Comparison of ENCODE assay signal across 26 cellular contexts in genomic region chrX:1809581-1809980, GRCh38.
"Had no signal": no experiment of that assay in that cellular context is flagged by ENCODE, and none has a peak within 500 bp of the region (broad histone marks: within the 10 kb centered on the region; RNA-seq: fewer than 3 reads in every experiment).

No MANE protein-coding gene starts in this region.

- FAIRE-seq: small intestine had no signal

- H2AFZ ChIP-seq: parathyroid adenoma had no signal

- H3K27me3 ChIP-seq: neutrophil, ovary, right lobe of liver, thyroid gland, tibial nerve, upper lobe of left lung, uterus had no signal

- H3K4me1 ChIP-seq: parathyroid adenoma, psoas muscle, right lobe of liver, sigmoid colon, stomach, thyroid gland, tibial nerve, upper lobe of left lung, uterus had no signal

- H3K79me2 ChIP-seq: parathyroid adenoma had no signal

- H3K27ac ChIP-seq: neutrophil, ovary, parathyroid adenoma, psoas muscle, right lobe of liver, sigmoid colon, stomach, thoracic aorta, thyroid gland, tibial nerve, upper lobe of left lung, uterus had no signal

- H3K36me3 ChIP-seq: neutrophil, ovary, right lobe of liver, sigmoid colon, stomach, thoracic aorta, thyroid gland, tibial nerve, upper lobe of left lung, uterus had no signal

- H3K9ac ChIP-seq: parathyroid adenoma had no signal

- H3K4me3 ChIP-seq: ovary, psoas muscle, right lobe of liver, sigmoid colon, stomach, thoracic aorta, thyroid gland, tibial nerve, upper lobe of left lung, uterus had no signal

- H3K9me3 ChIP-seq: neutrophil, ovary, psoas muscle, right lobe of liver, sigmoid colon, thoracic aorta, thyroid gland, upper lobe of left lung, uterus had no signal

- DNase-seq: naive B cell; naive thymus-derived CD8-positive, alpha-beta T cell; nephron progenitor cell; nucleus accumbens; ovary; posterior cingulate gyrus; psoas muscle; right cardiac atrium; right lobe of liver; sigmoid colon; small intestine; stimulated activated CD4-positive, alpha-beta T cell treated with anti-CD3 and anti-CD28 coated beads, Interleukin-12 subunit alpha, Interleukin-12 subunit beta, amount 100 ng/mL, for 4 hours; stimulated activated CD4-positive, alpha-beta T cell treated with anti-CD3 and anti-CD28 coated beads, Interleukin-2, amount 100 ng/mL, for 24 hours; stimulated activated CD4-positive, alpha-beta T cell treated with anti-CD3 and anti-CD28 coated beads, Interleukin-2, amount 100 ng/mL, for 48 hours; stimulated activated CD4-positive, alpha-beta T cell treated with anti-CD3 and anti-CD28 coated beads, Interleukin-4, amount 100 ng/mL, for 24 hours; stimulated activated naive B cell treated with anti-CD40 and anti-IgM and Interleukin-4, amounts not matched to agents 10 μg/mL and 1 μg/mL and 100 μg/mL, for 72 hours; stimulated activated naive CD4-positive, alpha-beta T cell treated with Interleukin-2 at 50 U/mL for 16 hours; stomach; thyroid gland; trophoblast cell; upper lobe of left lung; uterus had no signal
